ENCODE assay signal across 8 cellular contexts in the genomic region with DNA sequence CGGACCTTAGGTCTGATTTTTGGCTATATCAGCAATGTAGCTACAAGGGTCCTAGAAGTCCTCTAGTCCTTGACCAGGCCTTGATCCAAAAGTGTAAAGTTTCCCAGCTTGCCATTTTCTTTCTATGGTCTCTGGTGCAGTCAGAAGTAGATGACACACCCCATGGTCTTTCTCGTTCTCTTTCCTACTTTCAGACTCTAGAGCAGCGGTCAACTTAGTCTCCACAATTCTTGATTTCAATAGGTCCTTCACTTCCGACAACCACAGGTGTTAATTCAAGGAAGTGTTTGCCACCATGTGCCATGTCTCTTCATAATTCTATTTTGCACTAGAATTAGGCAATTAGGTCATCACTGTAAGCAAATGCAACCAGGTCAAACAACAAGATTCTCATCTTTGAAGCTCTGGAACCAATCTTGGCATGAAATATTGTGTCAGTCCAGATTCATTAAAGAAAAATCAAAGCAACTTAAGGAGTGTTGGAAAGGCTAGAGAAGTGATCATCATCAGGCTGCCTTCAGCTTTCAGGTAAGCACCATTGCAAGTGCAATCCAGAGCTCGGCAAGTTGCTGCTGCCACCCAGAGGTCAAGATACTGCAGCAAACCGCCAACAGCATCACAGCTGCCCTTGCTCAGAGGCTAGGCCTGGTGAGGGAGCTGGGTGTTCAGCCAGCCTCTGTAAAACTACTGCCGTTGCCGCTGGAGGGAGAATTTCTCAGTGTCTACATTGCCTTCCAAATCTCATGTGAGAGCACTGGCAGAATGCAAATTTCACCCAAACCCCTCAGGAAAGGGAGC. TPM values are rescaled to one million over a fixed set of nuclear protein-coding genes. Genes with fewer than 3 reads are reported as not detected.
DNase-seq lines count a peak whose midpoint lies in the region; ATAC-seq, FAIRE-seq and TF ChIP-seq lines count a peak whose summit lies in the region.

No MANE protein-coding gene starts in this region.

- no peak overlapping the region for H3K27ac ChIP-seq in brain microvascular endothelial cell
- H3K27ac ChIP-seq in kidney (ENCODE audit: low read depth in 2 of 2, low read length in 2 of 2), result no peak overlapping the region
- no peak overlapping the region for H3K27ac ChIP-seq in tibial artery

- H3K4me3 ChIP-seq in Caco-2 (ENCODE audit: low read depth, low read length), result no peak overlapping the region
- no peak overlapping the region for H3K4me3 ChIP-seq in NT2/D1 (ENCODE audit: insufficient read length, low read depth)
- no peak overlapping the region for H3K4me3 ChIP-seq in brain microvascular endothelial cell (ENCODE audit: low read depth, low read length)
- H3K4me3 ChIP-seq in kidney (ENCODE audit: low read length in 2 of 2), result no peak overlapping the region
- no peak overlapping the region for H3K4me3 ChIP-seq in tibial artery

- intact Hi-C loops in Caco-2 (cut with micrococcal nuclease; ENCODE audit: unreplicated experiment) (loop anchor here (1.0 kb wide), 4 partner anchors 28 to 157 kb away; no protein-coding TSS in a partner anchor), kidney (cut with DNase I) (no loop called here), tibial artery (cut with DNase I; ENCODE audit: low total_unique reads) (no loop called here)

- POLR2A ChIA-PET in Caco-2 (lab: Charles Lee), result no interaction called here

- no peak overlapping the region for H3K27ac Mint-ChIP-seq in Caco-2 (ENCODE audit: unreplicated experiment)

- CTCF ChIA-PET in Caco-2 (lab: Charles Lee), result interaction anchor here (0.6 to 1.3 kb wide), 10 partner anchors 12 to 158 kb away, joined by 3 to 14 read pairs (median 3); no protein-coding TSS in a partner anchor

- DNase-seq in Caco-2 (peak; percentile 75 to 78), NT2/D1 (ENCODE audit: low read depth, low spot score) (peak; percentile 38), brain microvascular endothelial cell (peak; percentile 53), kidney (peak; percentile 78), tibial artery (peak; percentile 29 to 65), mesenteric fat pad (ENCODE audit: low spot score) (no peak)

- H3K4me1 ChIP-seq in Caco-2 (no peaks in the 10 kb centered on the region), NT2/D1 (ENCODE audit: insufficient read depth, insufficient read length) (no peaks in the 10 kb centered on the region), kidney (ENCODE audit: control insufficient read depth in 1 of 2, insufficient read depth in 1 of 2, low read depth in 1 of 2, low read length in 2 of 2) (no peaks in the 10 kb centered on the region), tibial artery (no peaks in the 10 kb centered on the region)

- no peaks in the 10 kb centered on the region for H3K9me3 ChIP-seq in Caco-2
- no peaks in the 10 kb centered on the region for H3K9me3 ChIP-seq in NT2/D1 (ENCODE audit: insufficient read depth, low read length)
- H3K9me3 ChIP-seq in kidney (ENCODE audit: control insufficient read depth in 1 of 2, low read length in 2 of 2), result no peaks in the 10 kb centered on the region
- H3K9me3 ChIP-seq in tibial artery, result no peaks in the 10 kb centered on the region

- peak; percentile 72 for ATAC-seq in GM18873 (IDR thresholded peaks at IDR 0.05; ENCODE audit: low FRiP score, unreplicated experiment)
- ATAC-seq in HG03103 (IDR thresholded peaks at IDR 0.05; ENCODE audit: low read depth, unreplicated experiment), result peak; percentile 86

- in situ Hi-C loops in brain microvascular endothelial cell (cut with HindIII; ENCODE audit: low pct_ligation_motif_present, low sequenced_read_pairs), result no loop called here

- no peaks in the 10 kb centered on the region for H3K9me3 Mint-ChIP-seq in Caco-2 (ENCODE audit: unreplicated experiment)

- TF ChIP-seq CTCF in Caco-2 (IDR thresholded peaks at IDR 0.05; ENCODE audit: insufficient read depth in 1 of 2, low read depth in 1 of 2, low read length in 1 of 2, severe bottlenecking in 1 of 2, unreplicated experiment in 1 of 2), result peak; percentile 55 to 79
- peak; percentile 73 for TF ChIP-seq CTCF in brain microvascular endothelial cell (IDR thresholded peaks at IDR 0.05; ENCODE audit: low read depth, low read length, missing control alignments)
- TF ChIP-seq CTCF in kidney (IDR thresholded peaks at IDR 0.05; ENCODE audit: borderline replicate concordance, extremely low read depth, insufficient read depth), result peak; percentile 66
- TF ChIP-seq CTCF in tibial artery (IDR thresholded peaks at IDR 0.05), result peak in 1 of 2 experiments; percentile 37

- no peaks in the 10 kb centered on the region for H3K4me1 Mint-ChIP-seq in Caco-2 (ENCODE audit: low read depth, unreplicated experiment)

- H3K27me3 ChIP-seq in Caco-2 (replicated peaks; ENCODE audit: control insufficient read depth, insufficient read depth, low read length), result no peaks in the 10 kb centered on the region
- H3K27me3 ChIP-seq in NT2/D1 (ENCODE audit: insufficient read depth, insufficient read length), result peaks cover 14% of the 10 kb centered on the region
- H3K27me3 ChIP-seq in brain microvascular endothelial cell (replicated peaks), result no peaks in the 10 kb centered on the region
- H3K27me3 ChIP-seq in tibial artery, result no peaks in the 10 kb centered on the region

- H3K36me3 ChIP-seq in Caco-2 (ENCODE audit: control insufficient read depth, insufficient read depth, low read length) (no peaks in the 10 kb centered on the region), NT2/D1 (ENCODE audit: insufficient read depth, insufficient read length, low read length) (no peaks in the 10 kb centered on the region), brain microvascular endothelial cell (replicated peaks) (no peaks in the 10 kb centered on the region), kidney (ENCODE audit: control insufficient read depth in 1 of 2, insufficient read depth in 2 of 2, low read length in 2 of 2) (no peaks in the 10 kb centered on the region), tibial artery (no peaks in the 10 kb centered on the region)

- H3K36me3 Mint-ChIP-seq in Caco-2 (ENCODE audit: insufficient read depth, unreplicated experiment), result no peaks in the 10 kb centered on the region

- H3K27me3 Mint-ChIP-seq in Caco-2 (ENCODE audit: insufficient read depth, unreplicated experiment), result peaks cover 25% of the 10 kb centered on the region

- BruUV-seq in Caco-2 (replicated peaks; lab: Mats Ljungman, UMichigan), result no TSS peak

- FAIRE-seq in kidney (lab: Jason Lieb, UNC), result no peak

- no peak overlapping the region for H3K4me3 Mint-ChIP-seq in Caco-2 (ENCODE audit: unreplicated experiment)

- H3K9ac ChIP-seq in NT2/D1 (ENCODE audit: insufficient read length, low read depth), result no peak overlapping the region
- no peak overlapping the region for H3K9ac ChIP-seq in kidney (ENCODE audit: low read length in 2 of 2)

RNA-seq across cellular contexts. Expression of a gene that starts 5.6 kb away (rescaled TPM):
- total RNA-seq in Caco-2 (2022), result 20.8 and 23.0 TPM in 2 replicates
- total RNA-seq in kidney, result 216 TPM
- 47.8 TPM for polyA plus RNA-seq in kidney (ENCODE audit: insufficient read depth, low read depth, low replicate concordance)
- 84.2 TPM for total RNA-seq in mesenteric fat pad

RNA-seq across cellular contexts. Expression of a gene that starts 54.9 kb away (rescaled TPM):
- total RNA-seq in Caco-2 (2022) (not detected in 2 replicates), kidney (14.2 TPM), mesenteric fat pad (19.7 TPM)
- polyA plus RNA-seq in kidney (ENCODE audit: insufficient read depth, low read depth, low replicate concordance), result 6.4 TPM

Comparison
In these comparisons a context has a peak if more than half of its experiments do, and no peak if none do; other contexts are left out.
1. RNA of a gene that starts 54.9 kb away (total RNA-seq): 19.7 TPM in mesenteric fat pad (single experiment) and 14.2 TPM in kidney (single experiment); not detected in Caco-2; every median in the first group is over 10 times any median in the second.